Comparison of ENCODE assay signal across 11 cellular contexts in genomic region chr12:124463341-124463861, GRCh38.
A peak's percentile ranks its signal among the peaks of the same experiment; 100 is the strongest.
DNase-seq lines count a peak whose midpoint lies in the region; ATAC-seq and TF ChIP-seq lines count a peak whose summit lies in the region.
"Had no signal": no experiment of that assay in that cellular context is flagged by ENCODE, and none has a peak within 500 bp of the region (broad histone marks: within the 10 kb centered on the region; RNA-seq: fewer than 3 reads in every experiment).

No MANE protein-coding gene starts in this region.

- H3K36me3 Mint-ChIP-seq in H9 (ENCODE audit: insufficient read depth in 1 of 3, low read depth in 3 of 3): peaks cover 44 to 75% (median 69%) of the 10 kb centered on the region in 3 experiments

- H4K20me1 ChIP-seq in H9 (ENCODE audit: control insufficient read depth, insufficient read depth, insufficient read length): peaks cover 6% of the 10 kb centered on the region

- no peak overlapping the region for H4K5ac ChIP-seq in H9 (ENCODE audit: insufficient read length, low read depth, low read length)

- peaks cover 2 to 8% of the 10 kb centered on the region in 2 experiments; a peak in 4 of 5 replicates for H3K9me3 Mint-ChIP-seq in H9

- no peak overlapping the region for H3K4me2 ChIP-seq in H9 (ENCODE audit: insufficient read depth, insufficient read length, low read length)

- no peak overlapping the region for H3K23ac ChIP-seq in H9 (ENCODE audit: insufficient read length, low read depth, low read length)

- no peak overlapping the region for H2BK120ac ChIP-seq in H9 (ENCODE audit: low read depth, low read length, poor library complexity, severe bottlenecking)

- H3K9me3 ChIP-seq in H9 (ENCODE audit: control insufficient read depth, low read depth, low read length): no peaks in the 10 kb centered on the region

- no peak for TF ChIP-seq CTCF in H9 (conservative IDR thresholded peaks at IDR 0.05)

- no peak overlapping the region for H2BK5ac ChIP-seq in H9 (ENCODE audit: insufficient read length, low read length)

- H3K27ac Mint-ChIP-seq in H9: peak overlapping the region; percentile 42 to 85 (median 69); a peak in 4 of 7 replicates

- no peak overlapping the region for H3T11ph ChIP-seq in H9 (ENCODE audit: low read length)

- no peak overlapping the region for H3K14ac ChIP-seq in H9 (ENCODE audit: insufficient read depth, low read length)

- H3K27ac ChIP-seq in H9 (ENCODE audit: insufficient read length, low read depth, low read length): no peak overlapping the region
- H3K27ac ChIP-seq in cingulate gyrus (ENCODE audit: low read depth, low read length): peak overlapping the region; percentile 26

- H2AFZ ChIP-seq in H9 (ENCODE audit: low read length): no peak overlapping the region

- no peaks in the 10 kb centered on the region; the same call in 1 of the 2 replicates for H3K27me3 Mint-ChIP-seq in H9 (ENCODE audit: low read depth)

- H2BK15ac ChIP-seq in H9 (ENCODE audit: low read depth, low read length): no peak overlapping the region

- no peak overlapping the region for H3K18ac ChIP-seq in H9 (ENCODE audit: insufficient read length, low read depth, low read length)

- no peak overlapping the region for H4K8ac ChIP-seq in H9 (replicated peaks; ENCODE audit: insufficient read length, low read depth, low read length)

- no peaks in the 10 kb centered on the region for H3K4me1 ChIP-seq in H9 (ENCODE audit: insufficient read depth, low read length)

- H3K79me2 ChIP-seq in H9 (ENCODE audit: insufficient read depth, low read length): no peaks in the 10 kb centered on the region

- H2BK12ac ChIP-seq in H9 (ENCODE audit: insufficient read length, low read depth, low read length): no peak overlapping the region

- H3K4ac ChIP-seq in H9 (ENCODE audit: low read depth, low read length): no peak overlapping the region

- no peak overlapping the region for H2BK20ac ChIP-seq in H9 (ENCODE audit: low read depth, low read length, poor library complexity, severe bottlenecking)

- no peak overlapping the region for H4K91ac ChIP-seq in H9 (ENCODE audit: insufficient read length, low read depth, low read length)

- no peak overlapping the region for H2AK5ac ChIP-seq in H9 (ENCODE audit: insufficient read length, low read length)

- H3K4me3 Mint-ChIP-seq in H9: no peak overlapping the region; a peak in 1 of 5 replicates

- H3K23me2 ChIP-seq in H9 (ENCODE audit: insufficient read length, low read depth, low read length, poor library complexity, severe bottlenecking): no peaks in the 10 kb centered on the region

- WGBS in H9 (ENCODE audit: extremely low coverage, insufficient read length, low lambda C conversion rate): no CpG with 5 or more reads among the region's 21 CpGs

- H3K4me1 Mint-ChIP-seq in H9: peaks cover 15 to 33% of the 10 kb centered on the region in 2 experiments

- ATAC-seq in GM18519 (IDR thresholded peaks at IDR 0.05; ENCODE audit: low FRiP score, unreplicated experiment): no peak
- no peak for ATAC-seq in GM18858 (IDR thresholded peaks at IDR 0.05; ENCODE audit: unreplicated experiment)
- ATAC-seq in HG02840 (IDR thresholded peaks at IDR 0.05; ENCODE audit: low FRiP score, unreplicated experiment): no peak

- H3K9ac ChIP-seq in H9 (ENCODE audit: extremely low read depth, insufficient read length, low read length): no peak overlapping the region

- no peaks in the 10 kb centered on the region for H3K27me3 ChIP-seq in H9 (ENCODE audit: insufficient read depth, low read length)

- no peak for DNase-seq in H9
- peak; percentile 76 for DNase-seq in NCI-H2227 (lab: John Stamatoyannopoulos, UW; ENCODE audit: unreplicated experiment)
- DNase-seq in occipital lobe (lab: John Stamatoyannopoulos, UW): peak; percentile 33
- DNase-seq in SHP77 treated with DMSO at 0.1 percent for 48 hours (lab: John Stamatoyannopoulos, UW): no peak
- DNase-seq: activated effector memory CD4-positive, alpha-beta T cell treated with Interleukin-2 at 50 U/mL for 16 hours; DMS53; effector CD8-positive, alpha-beta T cell had no signal

- H3K79me1 ChIP-seq in H9 (ENCODE audit: insufficient read depth, low read depth, low read length, poor library complexity, severe bottlenecking): no peaks in the 10 kb centered on the region

- no peak overlapping the region for H3K56ac ChIP-seq in H9 (ENCODE audit: insufficient read length, low read depth, low read length)

Comparison
In these comparisons a context has a peak if more than half of its experiments do, and no peak if none do; other contexts are left out.
1. DNase-seq: peak in NCI-H2227 (single experiment) and occipital lobe (single experiment); none in H9 (single experiment) and SHP77 treated with DMSO at 0.1 percent for 48 hours (single experiment).